In genomic region chr11:84430661-84431060, GRCh38 we compare ENCODE assay signal across 22 cellular contexts.
DNase-seq lines count a peak whose midpoint lies in the region; ATAC-seq and TF ChIP-seq lines count a peak whose summit lies in the region.
"Had no signal": no experiment of that assay in that cellular context is flagged by ENCODE, and none has a peak within 500 bp of the region (broad histone marks: within the 10 kb centered on the region; RNA-seq: fewer than 3 reads in every experiment).

No MANE protein-coding gene starts in this region.

- no peaks in the 10 kb centered on the region for H3K36me3 Mint-ChIP-seq in activated CD8-positive, alpha-beta memory T cell treated with anti-CD3 and anti-CD28 coated beads, Interleukin-2, amount 10 ng/mL, durations not matched to agents 7 days and 5 days
- H3K36me3 Mint-ChIP-seq in CD4-positive, alpha-beta memory T cell = no peaks in the 10 kb centered on the region

- CTCF ChIA-PET in activated CD8-positive, alpha-beta memory T cell treated with anti-CD3 and anti-CD28 coated beads, Interleukin-2, amount 10 ng/mL, durations not matched to agents 7 days and 5 days (lab: Charles Lee) = no interaction called here
- CTCF ChIA-PET in CD4-positive, alpha-beta memory T cell (lab: Charles Lee; ENCODE audit: partially characterized antibody) = no interaction called here

- no peak for TF ChIP-seq CTCF in BE2C (IDR thresholded peaks at IDR 0.05; ENCODE audit: low read depth, low read length)
- no peak for TF ChIP-seq CTCF in OCI-LY3 (IDR thresholded peaks at IDR 0.05; ENCODE audit: low read depth, low read length)
- no peak for TF ChIP-seq CTCF in hepatocyte (IDR thresholded peaks at IDR 0.05; ENCODE audit: poor library complexity)
- no peak for TF ChIP-seq CTCF in Peyer's patch (IDR thresholded peaks at IDR 0.05)

- H3K27me3 ChIP-seq in BE2C = no peaks in the 10 kb centered on the region
- no peaks in the 10 kb centered on the region for H3K27me3 ChIP-seq in OCI-LY3 (ENCODE audit: low read depth, low read length)
- H3K27me3 ChIP-seq in hepatocyte = peaks cover 5% of the 10 kb centered on the region
- no peaks in the 10 kb centered on the region for H3K27me3 ChIP-seq in Peyer's patch
- H3K27me3 ChIP-seq in CD4-positive, alpha-beta memory T cell (ENCODE audit: insufficient read depth, low read length) = no peaks in the 10 kb centered on the region
- H3K27me3 ChIP-seq: esophagus squamous epithelium, neutrophil, right atrium auricular region, suprapubic skin had no signal

- H3K4me3 ChIP-seq in BE2C (ENCODE audit: low read depth, low read length) (no peak overlapping the region), OCI-LY3 (ENCODE audit: low read length) (no peak overlapping the region), hepatocyte (no peak overlapping the region), Peyer's patch (no peak overlapping the region)
- H3K4me3 ChIP-seq in CD4-positive, alpha-beta memory T cell (ENCODE audit: low read length in 2 of 2) = no peak overlapping the region
- H3K4me3 ChIP-seq: esophagus squamous epithelium, left ventricle myocardium inferior, mucosa of descending colon, right atrium auricular region, suprapubic skin had no signal

- H3K9me3 ChIP-seq in BE2C = no peaks in the 10 kb centered on the region
- H3K9me3 ChIP-seq in OCI-LY3 (ENCODE audit: insufficient read depth, low read length) = no peaks in the 10 kb centered on the region
- H3K9me3 ChIP-seq in hepatocyte (ENCODE audit: low read depth) = no peaks in the 10 kb centered on the region
- no peaks in the 10 kb centered on the region for H3K9me3 ChIP-seq in Peyer's patch
- no peaks in the 10 kb centered on the region for H3K9me3 ChIP-seq in CD4-positive, alpha-beta memory T cell (ENCODE audit: control insufficient read depth in 1 of 2, low read length in 2 of 2)
- H3K9me3 ChIP-seq: esophagus squamous epithelium, left ventricle myocardium inferior, mucosa of descending colon, neutrophil, right atrium auricular region, suprapubic skin had no signal

- POLR2A ChIA-PET in CD4-positive, alpha-beta memory T cell (lab: Charles Lee; ENCODE audit: partially characterized antibody) = no interaction called here

- intact Hi-C loops in CD4-positive, alpha-beta memory T cell (cut with micrococcal nuclease) = no loop called here

- DNase-seq in BE2C (peak; percentile 27), LoVo (ENCODE audit: low spot score) (peak; percentile 5), hepatocyte (ENCODE audit: low spot score) (peak; percentile 17), inferior parietal cortex (ENCODE audit: extremely low spot score) (no peak), Peyer's patch (no peak)
- no peak for DNase-seq in activated CD8-positive, alpha-beta memory T cell treated with anti-CD3 and anti-CD28 coated beads, Interleukin-2, amount 10 ng/mL, durations not matched to agents 7 days and 5 days
- no peak for DNase-seq in CD4-positive, alpha-beta memory T cell
- DNase-seq: activated CD4-positive, alpha-beta memory T cell treated with anti-CD3 and anti-CD28 coated beads, Interleukin-2, amount 10 ng/mL, durations not matched to agents 7 days and 5 days; activated CD4-positive, CD25-positive, alpha-beta regulatory T cell; activated naive CD4-positive, alpha-beta T cell treated with anti-CD3 and anti-CD28 coated beads for 36 hours; activated T-cell treated with anti-CD3 and anti-CD28 coated beads, Interleukin-2, amount 50 U/mL, for 1 hour; C1 segment of cervical spinal cord; caudate nucleus; esophagus squamous epithelium; Kasumi-1; left ventricle myocardium inferior; mucosa of descending colon; SIG-M5 had no signal

- H3K9me3 Mint-ChIP-seq in activated CD8-positive, alpha-beta memory T cell treated with anti-CD3 and anti-CD28 coated beads, Interleukin-2, amount 10 ng/mL, durations not matched to agents 7 days and 5 days (ENCODE audit: low read depth) = peaks cover 4% of the 10 kb centered on the region
- peaks cover 0 to 22% (median 8%) of the 10 kb centered on the region in 8 donors for H3K9me3 Mint-ChIP-seq in CD4-positive, alpha-beta memory T cell
- H3K9me3 Mint-ChIP-seq: activated CD4-positive, alpha-beta memory T cell treated with anti-CD3 and anti-CD28 coated beads, Interleukin-2, amount 10 ng/mL, durations not matched to agents 7 days and 5 days had no signal

- no peak for TF ChIP-seq POLR2A in Peyer's patch (IDR thresholded peaks at IDR 0.05)

- H2AFZ ChIP-seq in OCI-LY3 (ENCODE audit: low read depth, low read length) = 0 out of 2 replicates have a peak overlapping the region, but pooled peaks have one; percentile 42
- H2AFZ ChIP-seq in hepatocyte = no peak overlapping the region

- no peaks in the 10 kb centered on the region for H3K27me3 Mint-ChIP-seq in activated CD8-positive, alpha-beta memory T cell treated with anti-CD3 and anti-CD28 coated beads, Interleukin-2, amount 10 ng/mL, durations not matched to agents 7 days and 5 days
- H3K27me3 Mint-ChIP-seq in CD4-positive, alpha-beta memory T cell = no peaks in the 10 kb centered on the region
- H3K27me3 Mint-ChIP-seq: activated CD4-positive, alpha-beta memory T cell treated with anti-CD3 and anti-CD28 coated beads, Interleukin-2, amount 10 ng/mL, durations not matched to agents 7 days and 5 days had no signal

- no peak overlapping the region for H3K4me3 Mint-ChIP-seq in activated CD8-positive, alpha-beta memory T cell treated with anti-CD3 and anti-CD28 coated beads, Interleukin-2, amount 10 ng/mL, durations not matched to agents 7 days and 5 days
- H3K4me3 Mint-ChIP-seq in CD4-positive, alpha-beta memory T cell = no peak overlapping the region
- H3K4me3 Mint-ChIP-seq: activated CD4-positive, alpha-beta memory T cell treated with anti-CD3 and anti-CD28 coated beads, Interleukin-2, amount 10 ng/mL, durations not matched to agents 7 days and 5 days; activated naive CD4-positive, alpha-beta T cell treated with anti-CD3 and anti-CD28 coated beads for 36 hours had no signal

- H3K9me2 ChIP-seq in hepatocyte (replicated peaks; ENCODE audit: insufficient read depth) = no peaks in the 10 kb centered on the region

- H3K27ac ChIP-seq in OCI-LY3 (ENCODE audit: low read length) (no peak overlapping the region), hepatocyte (no peak overlapping the region), Peyer's patch (no peak overlapping the region)
- no peak overlapping the region for H3K27ac ChIP-seq in CD4-positive, alpha-beta memory T cell (ENCODE audit: low read depth, low read length)
- H3K27ac ChIP-seq: esophagus squamous epithelium, left ventricle myocardium inferior, neutrophil, right atrium auricular region, suprapubic skin had no signal

- no peaks in the 10 kb centered on the region for H4K20me1 ChIP-seq in OCI-LY3 (ENCODE audit: insufficient read depth, low read length)
- no peaks in the 10 kb centered on the region for H4K20me1 ChIP-seq in hepatocyte (ENCODE audit: insufficient read depth, poor library complexity, severe bottlenecking)

- no peak overlapping the region for H3K9ac ChIP-seq in OCI-LY3 (ENCODE audit: low read length)

- H3K4me2 ChIP-seq in OCI-LY3 (ENCODE audit: low read length) = no peak overlapping the region
- H3K4me2 ChIP-seq in hepatocyte = no peak overlapping the region

- ATAC-seq in activated CD8-positive, alpha-beta memory T cell treated with anti-CD3 and anti-CD28 coated beads, Interleukin-2, amount 10 ng/mL, durations not matched to agents 7 days and 5 days = no peak
- ATAC-seq: mucosa of descending colon had no signal

- H3K36me3 ChIP-seq in BE2C (no peaks in the 10 kb centered on the region), OCI-LY3 (replicated peaks; ENCODE audit: low read depth, low read length) (no peaks in the 10 kb centered on the region), hepatocyte (replicated peaks; ENCODE audit: insufficient read depth, low read depth) (no peaks in the 10 kb centered on the region), Peyer's patch (no peaks in the 10 kb centered on the region)
- no peaks in the 10 kb centered on the region for H3K36me3 ChIP-seq in CD4-positive, alpha-beta memory T cell (ENCODE audit: insufficient read depth, low read length)
- H3K36me3 ChIP-seq: esophagus squamous epithelium, left ventricle myocardium inferior, neutrophil, right atrium auricular region, suprapubic skin had no signal

- H3K4me1 ChIP-seq in BE2C (no peaks in the 10 kb centered on the region), OCI-LY3 (ENCODE audit: low read length) (no peaks in the 10 kb centered on the region), hepatocyte (ENCODE audit: insufficient read depth) (no peaks in the 10 kb centered on the region), Peyer's patch (no peaks in the 10 kb centered on the region)
- H3K4me1 ChIP-seq in CD4-positive, alpha-beta memory T cell (ENCODE audit: insufficient read depth, low read length) = no peaks in the 10 kb centered on the region
- H3K4me1 ChIP-seq: esophagus squamous epithelium, left ventricle myocardium inferior, right atrium auricular region, suprapubic skin had no signal

- no peaks in the 10 kb centered on the region for H3K4me1 Mint-ChIP-seq in activated CD8-positive, alpha-beta memory T cell treated with anti-CD3 and anti-CD28 coated beads, Interleukin-2, amount 10 ng/mL, durations not matched to agents 7 days and 5 days
- H3K4me1 Mint-ChIP-seq in CD4-positive, alpha-beta memory T cell = no peaks in the 10 kb centered on the region
- H3K4me1 Mint-ChIP-seq: activated CD4-positive, alpha-beta memory T cell treated with anti-CD3 and anti-CD28 coated beads, Interleukin-2, amount 10 ng/mL, durations not matched to agents 7 days and 5 days had no signal

- H3K79me2 ChIP-seq in OCI-LY3 (ENCODE audit: low read length) (no peaks in the 10 kb centered on the region), hepatocyte (no peaks in the 10 kb centered on the region)

- H3K27ac Mint-ChIP-seq in activated CD8-positive, alpha-beta memory T cell treated with anti-CD3 and anti-CD28 coated beads, Interleukin-2, amount 10 ng/mL, durations not matched to agents 7 days and 5 days = no peak overlapping the region
- H3K27ac Mint-ChIP-seq in CD4-positive, alpha-beta memory T cell = no peak overlapping the region
- H3K27ac Mint-ChIP-seq: activated CD4-positive, alpha-beta memory T cell treated with anti-CD3 and anti-CD28 coated beads, Interleukin-2, amount 10 ng/mL, durations not matched to agents 7 days and 5 days; activated naive CD4-positive, alpha-beta T cell treated with anti-CD3 and anti-CD28 coated beads for 36 hours had no signal

- WGBS in hepatocyte (ENCODE audit: low lambda C conversion rate, missing lambda C conversion rate) = 59% methylated on average over 2 of the region's 2 CpGs

Comparison
In these comparisons a context has a peak if more than half of its experiments do, and no peak if none do; other contexts are left out.
1. DNase-seq: peak in BE2C (single experiment), LoVo (single experiment) and hepatocyte (single experiment); none in inferior parietal cortex (single experiment), activated CD8-positive, alpha-beta memory T cell treated with anti-CD3 and anti-CD28 coated beads, Interleukin-2, amount 10 ng/mL, durations not matched to agents 7 days and 5 days (single experiment), Peyer's patch (0 of 3) and CD4-positive, alpha-beta memory T cell (0 of 5).